ENCODE assay signal across 25 cellular contexts in genomic region chr3:161607056-161607455, GRCh38.
"Had no signal": no experiment of that assay in that cellular context is flagged by ENCODE, and none has a peak within 500 bp of the region (broad histone marks: within the 10 kb centered on the region; RNA-seq: fewer than 3 reads in every experiment).

No MANE protein-coding gene starts in this region.

- ATAC-seq: activated T-helper 17 cell treated with anti-CD3 and anti-CD28 coated beads, Interleukin-2, amount 50 U/mL, for 72 hours; Right ventricle myocardium inferior; T-cell had no signal

- H3K4me1 Mint-ChIP-seq: activated B cell treated with CpG ODN at 0.5 μM for 24 hours; activated CD4-positive, alpha-beta T cell treated with anti-CD3 and anti-CD28 coated beads, Interleukin-2, amount 10 ng/mL, durations not matched to agents 7 days and 5 days; activated T-helper 17 cell treated with anti-CD3 and anti-CD28 coated beads, Interleukin-2, amount 50 U/mL, for 72 hours; T-cell had no signal

- H3K36me3 Mint-ChIP-seq: activated CD4-positive, alpha-beta memory T cell treated with anti-CD3 and anti-CD28 coated beads for 36 hours; activated naive CD8-positive, alpha-beta T cell; T-cell had no signal

- H3K27ac Mint-ChIP-seq: activated B cell treated with CpG ODN at 0.5 μM for 24 hours; activated CD4-positive, alpha-beta memory T cell treated with anti-CD3 and anti-CD28 coated beads for 36 hours; activated CD4-positive, alpha-beta T cell treated with anti-CD3 and anti-CD28 coated beads, Interleukin-2, amount 10 ng/mL, durations not matched to agents 7 days and 5 days; activated naive CD4-positive, alpha-beta T cell treated with anti-CD3 and anti-CD28 coated beads for 36 hours; activated naive CD8-positive, alpha-beta T cell; activated T-helper 17 cell treated with anti-CD3 and anti-CD28 coated beads, Interleukin-2, amount 50 U/mL, for 72 hours; T-cell had no signal

- H3K27me3 Mint-ChIP-seq: activated B cell treated with CpG ODN at 0.5 μM for 24 hours; activated CD4-positive, alpha-beta memory T cell treated with anti-CD3 and anti-CD28 coated beads for 36 hours; activated CD4-positive, alpha-beta T cell treated with anti-CD3 and anti-CD28 coated beads, Interleukin-2, amount 10 ng/mL, durations not matched to agents 7 days and 5 days; activated naive CD8-positive, alpha-beta T cell; activated T-helper 17 cell treated with anti-CD3 and anti-CD28 coated beads, Interleukin-2, amount 50 U/mL, for 72 hours; T-cell had no signal

- H3K4me3 Mint-ChIP-seq: activated B cell treated with CpG ODN at 0.5 μM for 24 hours; activated CD4-positive, alpha-beta memory T cell treated with anti-CD3 and anti-CD28 coated beads for 36 hours; activated CD4-positive, alpha-beta T cell treated with anti-CD3 and anti-CD28 coated beads, Interleukin-2, amount 10 ng/mL, durations not matched to agents 7 days and 5 days; activated naive CD4-positive, alpha-beta T cell treated with anti-CD3 and anti-CD28 coated beads for 36 hours; activated naive CD8-positive, alpha-beta T cell; activated T-helper 17 cell treated with anti-CD3 and anti-CD28 coated beads, Interleukin-2, amount 50 U/mL, for 72 hours; T-cell had no signal

- H3K4me3 ChIP-seq: breast epithelium, SK-N-MC had no signal

- DNase-seq: activated B cell treated with CpG ODN at 0.5 μM for 24 hours; activated CD4-positive, alpha-beta memory T cell treated with anti-CD3 and anti-CD28 coated beads for 36 hours; activated CD4-positive, alpha-beta T cell treated with anti-CD3 and anti-CD28 coated beads, Interleukin-2, amount 10 ng/mL, durations not matched to agents 7 days and 5 days; activated gamma-delta T cell; activated naive CD4-positive, alpha-beta T cell treated with anti-CD3 and anti-CD28 coated beads for 36 hours; activated T-cell treated with anti-CD3 and anti-CD28 coated beads for 4 hours; activated T-cell treated with anti-CD3 and anti-CD28 coated beads, Interleukin-2, amount 50 U/mL, for 48 hours; caudate nucleus; MM.1S; NCI-H1048; NCI-H1417 treated with DMSO at 0.1 percent for 48 hours; NCI-H1694 treated with DMSO at 0.1 percent for 48 hours; NCI-H2029 treated with DMSO at 0.1 percent for 48 hours; NCI-H345; NCI-H510A; NCI-H526 treated with DMSO at 0.1 percent for 48 hours; RPMI8226; T-cell; T-helper 2 cell; T1000 had no signal
